ENCODE assay signal across 14 cellular contexts in the genomic region with DNA sequence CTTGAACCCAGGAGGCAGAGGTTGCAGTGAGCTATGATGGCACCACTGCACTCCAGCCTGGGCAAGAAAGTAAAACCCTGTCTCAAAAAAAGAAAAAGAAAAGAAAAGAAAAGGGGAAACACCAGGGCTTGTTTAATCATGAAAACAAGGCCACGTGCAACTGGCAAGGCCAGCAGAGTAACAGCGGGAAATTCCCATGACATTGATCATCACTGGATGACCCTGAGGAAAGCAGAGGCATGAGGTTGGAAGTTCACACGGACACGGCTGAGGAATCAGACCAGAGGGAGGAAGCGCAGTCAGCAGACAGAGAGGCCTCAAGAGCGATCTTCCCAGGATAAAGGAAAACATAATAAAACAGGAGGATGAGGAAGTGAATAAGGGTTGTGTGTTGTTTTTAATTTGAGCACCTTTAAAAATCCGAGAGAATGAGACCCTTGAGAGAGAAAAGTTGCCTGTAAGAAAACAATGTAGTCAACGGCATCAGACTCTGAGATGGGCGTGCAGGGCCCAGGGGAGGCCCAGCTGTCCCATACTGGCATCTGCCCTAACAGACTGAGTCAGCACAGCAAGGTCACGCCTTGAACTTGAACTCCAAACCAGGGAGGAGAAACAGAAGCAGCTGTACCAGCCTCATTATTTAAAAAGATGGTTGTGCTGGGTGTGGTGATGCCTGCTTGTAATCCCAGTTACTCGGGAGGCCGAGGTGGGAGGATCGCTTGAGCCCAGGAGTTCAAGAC. TPM values are rescaled to one million over a fixed set of nuclear protein-coding genes. Genes with fewer than 3 reads are reported as not detected.
DNase-seq lines count a peak whose midpoint lies in the region; ATAC-seq, FAIRE-seq and TF ChIP-seq lines count a peak whose summit lies in the region.
"Not testable (repeated sequence)": the region's sequence is repeated elsewhere in the genome, so short reads cannot be mapped to it uniquely, and the experiment has no call there.
"Had no signal": no experiment of that assay in that cellular context is flagged by ENCODE, and none has a peak within 500 bp of the region (broad histone marks: within the 10 kb centered on the region; RNA-seq: fewer than 3 reads in every experiment).

No MANE protein-coding gene starts in this region.

- not testable (repeated sequence) for H3K4me3 ChIP-seq in DND-41 (ENCODE audit: low read depth in 1 of 2, low read length in 2 of 2); IMR-90 (ENCODE audit: insufficient read depth, low read depth, low read length); astrocyte (ENCODE audit: insufficient read depth, low read depth, low read length); ovary; vagina

- H3K9me1 ChIP-seq in IMR-90 (ENCODE audit: insufficient read depth, low read length), result not testable (repeated sequence)

- not testable (repeated sequence) for H3K4ac ChIP-seq in IMR-90 (ENCODE audit: low read depth, low read length)

- H2AK5ac ChIP-seq in IMR-90 (ENCODE audit: low read depth, low read length), result not testable (repeated sequence)

- not testable (repeated sequence) for H3K9ac ChIP-seq in DND-41 (ENCODE audit: low read depth, low read length); IMR-90 (ENCODE audit: low read depth, low read length); astrocyte (ENCODE audit: low read length)

- H3K9me3 Mint-ChIP-seq in astrocyte (ENCODE audit: unreplicated experiment), result not testable (repeated sequence)

- H4K91ac ChIP-seq in IMR-90 (ENCODE audit: insufficient read depth, low read depth, low read length), result not testable (repeated sequence)

- not testable (repeated sequence) for H2BK120ac ChIP-seq in IMR-90 (ENCODE audit: low read depth, low read length)

- CTCF ChIA-PET in IMR-90 (lab: Yijun Ruan, JAX), result not testable (repeated sequence)

- not testable (repeated sequence) for TF ChIP-seq RAD21 in IMR-90 (IDR thresholded peaks at IDR 0.05; ENCODE audit: low read length)

- H3K36me3 ChIP-seq in DND-41 (ENCODE audit: insufficient read depth, low read length); IMR-90 (ENCODE audit: control insufficient read depth, insufficient read depth, low read length); astrocyte (ENCODE audit: insufficient read depth, low read length); ovary; vagina: not testable (repeated sequence)

- H3K4me1 Mint-ChIP-seq in astrocyte (ENCODE audit: low read depth, unreplicated experiment), result not testable (repeated sequence)

- dilution Hi-C loops in IMR-90 (cut with HindIII; ENCODE audit: low sequenced_read_pairs, unreplicated experiment), result not testable (repeated sequence)

- DNase-seq in DND-41; vagina (ENCODE audit: extremely low spot score in 2 of 2): not testable (repeated sequence)
- DNase-seq in IMR-90 (peak; percentile 84), astrocyte (ENCODE audit: low read depth) (peak; percentile 25), dermis microvascular lymphatic vessel endothelial cell (ENCODE audit: low read depth in 2 of 2) (peak; percentile 63 to 66), foreskin keratinocyte (peak; percentile 57 to 75), left kidney (ENCODE audit: low read depth, low spot score) (peak; percentile 22), ovary (peak in 4 of 5 donors; percentile 25 to 48 (median 36))

- H3K79me1 ChIP-seq in IMR-90 (ENCODE audit: low read depth in 1 of 2, low read length in 2 of 2), result not testable (repeated sequence)

- WGBS in IMR-90 (ENCODE audit: extremely low coverage in 2 of 2, insufficient read length in 1 of 2), 2 experiments, result no CpG with 5 or more reads among the region's 13 CpGs
- 20 to 48% (median 43%) methylated on average over 1 to 4 of the region's 13 CpGs for WGBS in ovary, 3 donors

- H3K56ac ChIP-seq in IMR-90 (ENCODE audit: extremely low read depth, insufficient read depth, low read length), result not testable (repeated sequence)

- not testable (repeated sequence) for H3K27ac ChIP-seq in DND-41 (ENCODE audit: low read length); IMR-90 (ENCODE audit: insufficient read depth, low read length); astrocyte (ENCODE audit: low read depth, low read length); foreskin keratinocyte; ovary
- peak overlapping the region; percentile 66 for H3K27ac ChIP-seq in vagina

- in situ Hi-C loops in IMR-90 (cut with MboI; ENCODE audit: low sequenced_read_pairs), result not testable (repeated sequence)

- not testable (repeated sequence) for H3K4me1 ChIP-seq in DND-41 (ENCODE audit: insufficient read depth, low read length); IMR-90 (ENCODE audit: control insufficient read depth, insufficient read depth, low read length); astrocyte (ENCODE audit: insufficient read depth, low read length); foreskin keratinocyte; ovary (ENCODE audit: insufficient read depth); vagina

- H2BK15ac ChIP-seq in IMR-90 (ENCODE audit: low read depth, low read length), result not testable (repeated sequence)

- not testable (repeated sequence) for H2BK5ac ChIP-seq in IMR-90 (ENCODE audit: low read depth, low read length, poor library complexity, severe bottlenecking)

- H3K27me3 ChIP-seq in DND-41 (ENCODE audit: insufficient read depth, low read length, poor library complexity); IMR-90 (ENCODE audit: control insufficient read depth, insufficient read depth, low read length); astrocyte (ENCODE audit: insufficient read depth, low read length); foreskin keratinocyte; ovary; vagina: not testable (repeated sequence)

- intact Hi-C loops in IMR-90 (cut with micrococcal nuclease); ovary (cut with DNase I); vagina (cut with DNase I): not testable (repeated sequence)

- H2AK9ac ChIP-seq in IMR-90 (replicated peaks; ENCODE audit: low read depth, low read length, poor library complexity), result not testable (repeated sequence)

- not testable (repeated sequence) for FAIRE-seq in astrocyte (lab: Jason Lieb, UNC)

- H4K8ac ChIP-seq in IMR-90 (ENCODE audit: low read depth in 2 of 2, low read length in 2 of 2), result not testable (repeated sequence)

- not testable (repeated sequence) for H3K79me2 ChIP-seq in DND-41 (ENCODE audit: insufficient read depth, low read length); astrocyte (ENCODE audit: insufficient read depth, low read length)

- H3K4me2 ChIP-seq in DND-41 (ENCODE audit: insufficient read depth, low read length); IMR-90 (ENCODE audit: low read depth, low read length); astrocyte (ENCODE audit: low read length): not testable (repeated sequence)

- TF ChIP-seq EP300 in ovary (IDR thresholded peaks at IDR 0.05), result not testable (repeated sequence)

- not testable (repeated sequence) for H4K20me1 ChIP-seq in DND-41 (ENCODE audit: insufficient read depth, low read length); IMR-90 (ENCODE audit: insufficient read depth, low read length); astrocyte (ENCODE audit: insufficient read depth, low read length)

- H3K18ac ChIP-seq in IMR-90 (ENCODE audit: low read depth, low read length), result not testable (repeated sequence)

- ATAC-seq in DND-41 (ENCODE audit: insufficient read depth, low read depth) (peak; percentile 42; the same call in 2 of the 3 replicates), IMR-90 (ENCODE audit: low read depth) (peak; percentile 86), foreskin keratinocyte (peak; percentile 81)

- not testable (repeated sequence) for H2AFZ ChIP-seq in DND-41 (ENCODE audit: low read depth, low read length); IMR-90 (replicated peaks; ENCODE audit: low read length, poor library complexity); astrocyte (ENCODE audit: low read depth, low read length)

- not testable (repeated sequence) for H3K23ac ChIP-seq in IMR-90 (ENCODE audit: low read depth, low read length)

- not testable (repeated sequence) for H3K36me3 Mint-ChIP-seq in astrocyte (ENCODE audit: low read depth, unreplicated experiment)

- not testable (repeated sequence) for TF ChIP-seq CTCF in DND-41 (IDR thresholded peaks at IDR 0.05; ENCODE audit: borderline replicate concordance, extremely low read depth, low read length, poor library complexity, severe bottlenecking); IMR-90 (conservative IDR thresholded peaks at IDR 0.05; ENCODE audit: low read depth, low read length); astrocyte (IDR thresholded peaks at IDR 0.05; ENCODE audit: insufficient read depth, low read depth, low read length); foreskin keratinocyte (conservative IDR thresholded peaks at IDR 0.05); ovary (IDR thresholded peaks at IDR 0.05); vagina (IDR thresholded peaks at IDR 0.05)

- H2BK20ac ChIP-seq in IMR-90 (ENCODE audit: low read depth, low read length), result not testable (repeated sequence)

- not testable (repeated sequence) for H3K27me3 Mint-ChIP-seq in astrocyte (ENCODE audit: low read depth, unreplicated experiment)

- not testable (repeated sequence) for H3K9me3 ChIP-seq in DND-41 (ENCODE audit: insufficient read depth, low read length, severe bottlenecking); IMR-90 (ENCODE audit: control insufficient read depth, insufficient read depth, low read length); astrocyte (ENCODE audit: insufficient read depth, low read depth, low read length); ovary; vagina

- not testable (repeated sequence) for H3K27ac Mint-ChIP-seq in astrocyte (ENCODE audit: unreplicated experiment)

- not testable (repeated sequence) for TF ChIP-seq POLR2A in IMR-90 (IDR thresholded peaks at IDR 0.05; ENCODE audit: low read depth, low read length); ovary (IDR thresholded peaks at IDR 0.05); vagina (IDR thresholded peaks at IDR 0.05)

- not testable (repeated sequence) for BruUV-seq in IMR-90 (replicated peaks; lab: Mats Ljungman, UMichigan)

- POLR2A ChIA-PET in IMR-90 (lab: Charles Lee; ENCODE audit: unreplicated experiment), result not testable (repeated sequence)

- not testable (repeated sequence) for H4K5ac ChIP-seq in IMR-90 (ENCODE audit: low read depth, low read length)

- not testable (repeated sequence) for H3K14ac ChIP-seq in IMR-90 (replicated peaks; ENCODE audit: low read depth, low read length)

- H3K4me3 Mint-ChIP-seq in astrocyte (ENCODE audit: unreplicated experiment), result not testable (repeated sequence)

RNA-seq across cellular contexts. Expression of a gene that starts 33.5 kb away (rescaled TPM):
- total RNA-seq in IMR-90 (2012; rRNA removed), result 28.7 and 40.3 TPM in 2 replicates
- 20.5 and 25.4 TPM in 2 replicates for polyA plus RNA-seq in IMR-90 (2012; rRNA removed)
- 6.6 and 8.2 TPM in 2 replicates for polyA plus RNA-seq in IMR-90 (2012; cell fraction: cytosol; rRNA removed)
- 5.9 and 25.6 TPM in 2 replicates for polyA plus RNA-seq in IMR-90 (2012; cell fraction: nucleus; rRNA removed; ENCODE audit: low replicate concordance)
- total RNA-seq in astrocyte, result 67.7 and 69.2 TPM in 2 replicates
- 70.9 and 99.0 TPM in 2 replicates for total RNA-seq in dermis microvascular lymphatic vessel endothelial cell
- 81.5 and 91.2 TPM in 2 replicates for total RNA-seq in foreskin keratinocyte
- 87.2 and 95.0 TPM in 2 replicates for polyA plus RNA-seq in foreskin keratinocyte
- 10 to 100 TPM; 30.5 to 70.4 (median 49.5) TPM for total RNA-seq in ovary
- 10 to 100 TPM; 37.2 to 46.1 TPM for polyA plus RNA-seq in ovary
- total RNA-seq in vagina, result 39.3 TPM

RNA-seq across cellular contexts. Expression of a gene that starts 38.4 kb away (rescaled TPM):
- total RNA-seq in IMR-90 (2012; rRNA removed) (under 0.01 TPM in 1 of 2 replicates, not detected in the other), astrocyte (0.12 TPM in 1 of 2 replicates, not detected in the other), dermis microvascular lymphatic vessel endothelial cell (0.64 and 2.4 TPM in 2 replicates), foreskin keratinocyte (0.04 TPM in 1 of 2 replicates, not detected in the other), ovary (1 to 10 TPM in 2 of 7 donors, under 1 TPM in 4, not detected in 1; 0.18 to 9.0 (median 0.72) TPM), vagina (not detected)
- polyA plus RNA-seq in IMR-90 (2012; rRNA removed) (not detected in 2 replicates), foreskin keratinocyte (0.02 and 0.04 TPM in 2 replicates), ovary (under 1 TPM; 0.23 to 0.58 TPM)
- polyA plus RNA-seq in IMR-90 (2012; cell fraction: cytosol; rRNA removed), result not detected in 2 replicates
- 0.07 TPM in 1 of 2 replicates, not detected in the other for polyA plus RNA-seq in IMR-90 (2012; cell fraction: nucleus; rRNA removed; ENCODE audit: low replicate concordance)
- total RNA-seq: G401, glomerular endothelial cell had no signal
- polyA plus RNA-seq: CD14-positive monocyte had no signal

RNA-seq across cellular contexts. Expression of a gene that starts 51.5 kb away (rescaled TPM):
- not detected in 2 replicates for total RNA-seq in IMR-90 (2012; rRNA removed)
- polyA plus RNA-seq in IMR-90 (2012; rRNA removed), result not detected in 2 replicates
- not detected in 2 replicates for polyA plus RNA-seq in IMR-90 (2012; cell fraction: cytosol; rRNA removed)
- not detected in 2 replicates for polyA plus RNA-seq in IMR-90 (2012; cell fraction: nucleus; rRNA removed; ENCODE audit: low replicate concordance)
- total RNA-seq in astrocyte, result not detected in 2 replicates
- total RNA-seq in dermis microvascular lymphatic vessel endothelial cell, result not detected in 2 replicates
- total RNA-seq in foreskin keratinocyte, result not detected in 2 replicates
- polyA plus RNA-seq in foreskin keratinocyte, result not detected in 2 replicates
- not detected for total RNA-seq in ovary
- polyA plus RNA-seq in ovary, result under 1 TPM; 0.13 to 0.32 TPM
- not detected for total RNA-seq in vagina
- total RNA-seq: G401, glomerular endothelial cell, GM23338, liver, WTC11 had no signal
- polyA plus RNA-seq: CD14-positive monocyte, liver had no signal
